11 cellular contexts compared by ENCODE assay signal in the genomic region with DNA sequence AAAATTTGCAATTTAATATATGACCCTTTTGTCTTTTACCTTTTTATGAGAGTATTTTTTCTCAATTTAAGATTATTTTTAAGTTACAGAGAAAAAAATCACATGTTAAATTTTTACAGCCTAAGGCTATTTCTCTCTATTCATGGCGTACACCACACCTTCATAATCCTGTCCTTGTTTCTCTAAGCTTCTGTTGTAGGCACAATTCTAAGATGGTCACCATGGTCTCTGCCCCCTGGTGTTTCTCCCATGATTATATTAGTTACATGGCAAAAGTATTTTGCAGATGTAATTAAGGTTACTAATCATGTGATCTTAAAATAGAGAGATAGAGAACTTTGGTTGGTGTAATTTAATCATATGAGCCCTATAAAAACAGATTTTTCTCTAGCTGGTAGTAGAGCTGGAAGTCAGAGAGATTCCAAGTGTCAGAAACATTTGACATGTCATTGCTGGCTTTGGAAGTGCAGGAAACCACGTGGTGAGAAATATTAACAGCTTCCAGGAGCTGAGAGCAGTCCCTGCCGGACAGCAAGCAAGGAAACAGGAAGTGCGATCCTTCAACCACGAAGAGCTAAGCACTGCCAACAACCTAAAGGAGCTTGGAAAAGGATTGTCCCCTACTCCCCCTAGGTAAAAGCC.
DNase-seq lines count a peak whose midpoint lies in the region; ATAC-seq, FAIRE-seq and TF ChIP-seq lines count a peak whose summit lies in the region.
"Had no signal": no experiment of that assay in that cellular context is flagged by ENCODE, and none has a peak within 500 bp of the region (broad histone marks: within the 10 kb centered on the region; RNA-seq: fewer than 3 reads in every experiment).

No MANE protein-coding gene starts in this region.

- TF ChIP-seq POLR2A in endothelial cell of umbilical vein (IDR thresholded peaks at IDR 0.05; ENCODE audit: low read depth, low read length), result no peak

- H3K9me1 ChIP-seq in endothelial cell of umbilical vein (replicated peaks; ENCODE audit: control insufficient read depth, extremely low read depth, insufficient read depth, low read length), result no peaks in the 10 kb centered on the region

- H3K14ac ChIP-seq in mesenchymal stem cell (ENCODE audit: low read length in 2 of 2), result no peak overlapping the region

- CTCF ChIA-PET in endothelial cell of umbilical vein (lab: Charles Lee), result interaction anchor here (0.8 to 1.7 kb wide), 6 partner anchors 18 to 371 kb away, joined by 3 to 16 read pairs (median 3); no protein-coding TSS in a partner anchor
- CTCF ChIA-PET in CD4-positive, alpha-beta T cell (lab: Charles Lee), result interaction anchor here (0.6 kb wide), 1 partner anchor 344 kb away, joined by 3 read pairs; no protein-coding TSS in a partner anchor
- CTCF ChIA-PET in activated CD4-positive, alpha-beta T cell treated with anti-CD3 and anti-CD28 coated beads, Interleukin-2, amount 10 ng/mL, durations not matched to agents 7 days and 5 days (lab: Charles Lee), result interaction anchor here (0.6 kb wide), 1 partner anchor 631 kb away, joined by 3 read pairs; no protein-coding TSS in a partner anchor
- CTCF ChIA-PET in OCI-LY7 (lab: Charles Lee; ENCODE audit: unreplicated experiment), result no interaction called here

- H3K27me3 ChIP-seq in endothelial cell of umbilical vein (ENCODE audit: control insufficient read depth in 2 of 2, insufficient read depth in 2 of 2, low read length in 2 of 2) (no peaks in the 10 kb centered on the region), mesenchymal stem cell (ENCODE audit: control insufficient read depth in 1 of 2, insufficient read depth in 1 of 2, low read length in 2 of 2) (no peaks in the 10 kb centered on the region)
- H3K27me3 ChIP-seq in CD4-positive, alpha-beta T cell (ENCODE audit: control insufficient read depth, insufficient read depth, low read length), result no peaks in the 10 kb centered on the region
- H3K27me3 ChIP-seq: colonic mucosa had no signal

- 40% methylated on average over 3 of the region's 5 CpGs for WGBS in mesenchymal stem cell

- H2AK5ac ChIP-seq in mesenchymal stem cell (ENCODE audit: low read length, severe bottlenecking), result no peak overlapping the region

- intact Hi-C loops in endothelial cell of umbilical vein (cut with micrococcal nuclease) (no loop called here), OCI-LY7 (cut with micrococcal nuclease; ENCODE audit: unreplicated experiment) (no loop called here)
- intact Hi-C loops in CD4-positive, alpha-beta T cell (cut with DNase I, micrococcal nuclease), result no loop called here

- ATAC-seq in CD4-positive, alpha-beta T cell (ENCODE audit: poor library complexity), result no peak
- ATAC-seq: stimulated activated memory B cell treated with anti-CD40 and anti-IgM and Interleukin-4, amounts not matched to agents 10 μg/mL and 1 μg/mL and 100 μg/mL, for 72 hours had no signal

- peak overlapping the region; percentile 46 for H2AFZ ChIP-seq in endothelial cell of umbilical vein (ENCODE audit: low read depth, low read length)
- no peak overlapping the region for H2AFZ ChIP-seq in mesenchymal stem cell (ENCODE audit: low read depth, low read length)
- no peak overlapping the region for H2AFZ ChIP-seq in OCI-LY7 (ENCODE audit: low read length)

- no peak overlapping the region for H2BK120ac ChIP-seq in mesenchymal stem cell (ENCODE audit: low read depth, low read length)

- H3K4me1 ChIP-seq in endothelial cell of umbilical vein (ENCODE audit: control insufficient read depth, extremely low read depth, insufficient read depth, low read length) (peaks cover 4% of the 10 kb centered on the region), mesenchymal stem cell (ENCODE audit: control insufficient read depth, insufficient read depth, low read depth, low read length) (no peaks in the 10 kb centered on the region), OCI-LY7 (ENCODE audit: insufficient read depth, low read length, poor library complexity, severe bottlenecking) (no peaks in the 10 kb centered on the region)
- H3K4me1 ChIP-seq: colonic mucosa had no signal

- H3K4me3 ChIP-seq in endothelial cell of umbilical vein (replicated peaks in 1 of 3; ENCODE audit: insufficient read depth in 1 of 3, low read depth in 1 of 3, low read length in 3 of 3), result no peak overlapping the region
- no peak overlapping the region for H3K4me3 ChIP-seq in mesenchymal stem cell (ENCODE audit: insufficient read depth in 1 of 2, low read depth in 1 of 2, low read length in 2 of 2)
- H3K4me3 ChIP-seq in OCI-LY7 (ENCODE audit: low read depth, low read length, poor library complexity, severe bottlenecking), result no peak overlapping the region
- H3K4me3 ChIP-seq: colonic mucosa had no signal

- H4K91ac ChIP-seq in mesenchymal stem cell (ENCODE audit: low read length), result no peak overlapping the region

- H3K27ac Mint-ChIP-seq in CD4-positive, alpha-beta T cell, result no peak overlapping the region
- no peak overlapping the region for H3K27ac Mint-ChIP-seq in activated CD4-positive, alpha-beta T cell treated with anti-CD3 and anti-CD28 coated beads, Interleukin-2, amount 10 ng/mL, durations not matched to agents 7 days and 5 days
- H3K27ac Mint-ChIP-seq: stimulated activated memory B cell treated with anti-CD40 and anti-IgM and Interleukin-4, amounts not matched to agents 10 μg/mL and 1 μg/mL and 100 μg/mL, for 72 hours had no signal

- TF ChIP-seq CTCF in endothelial cell of umbilical vein (IDR thresholded peaks at IDR 0.05; ENCODE audit: extremely low read depth in 1 of 2, insufficient read depth in 1 of 2, low read depth in 1 of 2, low read length in 2 of 2), result no peak
- no peak for TF ChIP-seq CTCF in CD4-positive, alpha-beta T cell (IDR thresholded peaks at IDR 0.05)
- no peak for TF ChIP-seq CTCF in OCI-LY7 (conservative IDR thresholded peaks at IDR 0.05; ENCODE audit: low read length)

- BruUV-seq in endothelial cell of umbilical vein (replicated peaks; lab: Mats Ljungman, UMichigan) (no TSS peak), OCI-LY7 (replicated peaks; lab: Mats Ljungman, UMichigan) (no TSS peak)

- H3K27me3 Mint-ChIP-seq in CD4-positive, alpha-beta T cell, result no peaks in the 10 kb centered on the region
- H3K27me3 Mint-ChIP-seq in activated CD4-positive, alpha-beta T cell treated with anti-CD3 and anti-CD28 coated beads, Interleukin-2, amount 10 ng/mL, durations not matched to agents 7 days and 5 days, result no peaks in the 10 kb centered on the region
- H3K27me3 Mint-ChIP-seq: stimulated activated memory B cell treated with anti-CD40 and anti-IgM and Interleukin-4, amounts not matched to agents 10 μg/mL and 1 μg/mL and 100 μg/mL, for 72 hours had no signal

- H3K9me3 Mint-ChIP-seq in CD4-positive, alpha-beta T cell, result no peaks in the 10 kb centered on the region
- peaks cover 10% of the 10 kb centered on the region for H3K9me3 Mint-ChIP-seq in activated CD4-positive, alpha-beta T cell treated with anti-CD3 and anti-CD28 coated beads, Interleukin-2, amount 10 ng/mL, durations not matched to agents 7 days and 5 days

- H3K36me3 ChIP-seq in endothelial cell of umbilical vein (ENCODE audit: control insufficient read depth in 2 of 2, extremely low read depth in 1 of 2, insufficient read depth in 2 of 2, low read length in 2 of 2) (no peaks in the 10 kb centered on the region), mesenchymal stem cell (ENCODE audit: control insufficient read depth in 1 of 2, insufficient read depth in 2 of 2, low read depth in 1 of 2, low read length in 2 of 2) (no peaks in the 10 kb centered on the region), OCI-LY7 (ENCODE audit: insufficient read depth, low read length) (no peaks in the 10 kb centered on the region)
- H3K36me3 ChIP-seq: colonic mucosa had no signal

- no peaks in the 10 kb centered on the region for H3K9me2 ChIP-seq in OCI-LY7 (ENCODE audit: insufficient read depth, low read length)

- H3K9me3 ChIP-seq in endothelial cell of umbilical vein (replicated peaks; ENCODE audit: control insufficient read depth, insufficient read depth, low read length) (no peaks in the 10 kb centered on the region), mesenchymal stem cell (ENCODE audit: control insufficient read depth, low read length) (no peaks in the 10 kb centered on the region), OCI-LY7 (ENCODE audit: low read length) (no peaks in the 10 kb centered on the region)
- no peaks in the 10 kb centered on the region for H3K9me3 ChIP-seq in CD4-positive, alpha-beta T cell (ENCODE audit: control insufficient read depth, low read length)
- H3K9me3 ChIP-seq: colonic mucosa had no signal

- H4K20me1 ChIP-seq in endothelial cell of umbilical vein (replicated peaks; ENCODE audit: control insufficient read depth, extremely low read depth, insufficient read depth, low read length) (no peaks in the 10 kb centered on the region), OCI-LY7 (ENCODE audit: insufficient read depth, low read length) (no peaks in the 10 kb centered on the region)

- H2BK12ac ChIP-seq in mesenchymal stem cell (ENCODE audit: low read length in 2 of 2), result no peak overlapping the region

- no peaks in the 10 kb centered on the region for H3K79me2 ChIP-seq in endothelial cell of umbilical vein (ENCODE audit: control insufficient read depth, insufficient read depth, low read length)
- no peaks in the 10 kb centered on the region for H3K79me2 ChIP-seq in OCI-LY7 (ENCODE audit: insufficient read depth, low read depth, low read length)

- no peaks in the 10 kb centered on the region for H3K79me1 ChIP-seq in mesenchymal stem cell (replicated peaks; ENCODE audit: low read length, poor library complexity, severe bottlenecking)

- no peak overlapping the region for H3K4ac ChIP-seq in mesenchymal stem cell (ENCODE audit: low read depth in 1 of 2, low read length in 2 of 2)

- DNase-seq in EH (ENCODE audit: low read depth), result peak; percentile 55
- DNase-seq in NCI-H226, result peak; percentile 80
- peak; percentile 27 for DNase-seq in endothelial cell of umbilical vein (ENCODE audit: low read depth, low spot score)
- DNase-seq in mesenchymal stem cell, result peak; percentile 30
- DNase-seq in CD4-positive, alpha-beta T cell, result no peak
- DNase-seq in activated CD4-positive, alpha-beta T cell treated with anti-CD3 and anti-CD28 coated beads, Interleukin-2, amount 10 ng/mL, durations not matched to agents 7 days and 5 days, result no peak
- no peak for DNase-seq in OCI-LY7 (ENCODE audit: low spot score)
- DNase-seq in germinal center (ENCODE audit: low spot score), result no peak
- DNase-seq: colonic mucosa, KG1 had no signal

- no peak overlapping the region for H2BK5ac ChIP-seq in mesenchymal stem cell (ENCODE audit: low read depth, low read length, poor library complexity, severe bottlenecking)

- H3K4me3 Mint-ChIP-seq in CD4-positive, alpha-beta T cell, result no peak overlapping the region
- H3K4me3 Mint-ChIP-seq in activated CD4-positive, alpha-beta T cell treated with anti-CD3 and anti-CD28 coated beads, Interleukin-2, amount 10 ng/mL, durations not matched to agents 7 days and 5 days, result no peak overlapping the region
- H3K4me3 Mint-ChIP-seq: stimulated activated memory B cell treated with anti-CD40 and anti-IgM and Interleukin-4, amounts not matched to agents 10 μg/mL and 1 μg/mL and 100 μg/mL, for 72 hours had no signal

- H3K18ac ChIP-seq in mesenchymal stem cell (ENCODE audit: low read depth in 1 of 2, low read length in 2 of 2), result no peak overlapping the region

- H3K4me1 Mint-ChIP-seq in CD4-positive, alpha-beta T cell (ENCODE audit: low read depth), result no peaks in the 10 kb centered on the region
- no peaks in the 10 kb centered on the region for H3K4me1 Mint-ChIP-seq in activated CD4-positive, alpha-beta T cell treated with anti-CD3 and anti-CD28 coated beads, Interleukin-2, amount 10 ng/mL, durations not matched to agents 7 days and 5 days

- H3K36me3 Mint-ChIP-seq in CD4-positive, alpha-beta T cell (ENCODE audit: low read depth), result no peaks in the 10 kb centered on the region
- no peaks in the 10 kb centered on the region for H3K36me3 Mint-ChIP-seq in activated CD4-positive, alpha-beta T cell treated with anti-CD3 and anti-CD28 coated beads, Interleukin-2, amount 10 ng/mL, durations not matched to agents 7 days and 5 days (ENCODE audit: low read depth)

- FAIRE-seq in endothelial cell of umbilical vein (lab: Jason Lieb, UNC), result peak; percentile 62

- H3K4me2 ChIP-seq in endothelial cell of umbilical vein (ENCODE audit: insufficient read depth, low read length) (peak overlapping the region; percentile 0), mesenchymal stem cell (ENCODE audit: low read length, poor library complexity, severe bottlenecking) (no peak overlapping the region), OCI-LY7 (ENCODE audit: low read length) (no peak overlapping the region)

- dilution Hi-C loops in endothelial cell of umbilical vein (cut with MboI; ENCODE audit: extremely low pct_ligation_motif_present, low sequenced_read_pairs), result no loop called here

- no peak overlapping the region for H3K23ac ChIP-seq in mesenchymal stem cell (ENCODE audit: low read length in 2 of 2)

- H3K9ac ChIP-seq in endothelial cell of umbilical vein (replicated peaks; ENCODE audit: extremely low read depth, insufficient read depth, low read length), result no peak overlapping the region
- peak overlapping the region; percentile 29 for H3K9ac ChIP-seq in mesenchymal stem cell (ENCODE audit: low read length)

- H4K8ac ChIP-seq in mesenchymal stem cell (ENCODE audit: low read length), result no peak overlapping the region

- H2BK15ac ChIP-seq in mesenchymal stem cell (ENCODE audit: low read depth, poor library complexity, severe bottlenecking), result no peak overlapping the region

- POLR2A ChIA-PET in endothelial cell of umbilical vein (lab: Charles Lee) (interaction anchor here (0.7 kb wide), 1 partner anchor 500 kb away, joined by 5 read pairs; no protein-coding TSS in a partner anchor), OCI-LY7 (lab: Charles Lee) (no interaction called here)
- POLR2A ChIA-PET in CD4-positive, alpha-beta T cell (lab: Charles Lee), result no interaction called here
- POLR2A ChIA-PET in activated CD4-positive, alpha-beta T cell treated with anti-CD3 and anti-CD28 coated beads, Interleukin-2, amount 10 ng/mL, durations not matched to agents 7 days and 5 days (lab: Charles Lee), result no interaction called here

- H3K27ac ChIP-seq in endothelial cell of umbilical vein (ENCODE audit: insufficient read depth, low read depth, low read length) (no peak overlapping the region), mesenchymal stem cell (ENCODE audit: low read length, poor library complexity, severe bottlenecking) (no peak overlapping the region), OCI-LY7 (ENCODE audit: low read depth, low read length, poor library complexity, severe bottlenecking) (no peak overlapping the region)
- H3K27ac ChIP-seq in CD4-positive, alpha-beta T cell (ENCODE audit: low read depth, low read length), result no peak overlapping the region
- H3K27ac ChIP-seq: colonic mucosa had no signal

Comparison
In these comparisons a context has a peak if more than half of its experiments do, and no peak if none do; other contexts are left out.
1. DNase-seq: peak in EH (single experiment), NCI-H226 (single experiment), endothelial cell of umbilical vein (single experiment) and mesenchymal stem cell (single experiment); none in CD4-positive, alpha-beta T cell (0 of 10), activated CD4-positive, alpha-beta T cell treated with anti-CD3 and anti-CD28 coated beads, Interleukin-2, amount 10 ng/mL, durations not matched to agents 7 days and 5 days (single experiment), OCI-LY7 (single experiment) and germinal center (single experiment).